In the genomic region with DNA sequence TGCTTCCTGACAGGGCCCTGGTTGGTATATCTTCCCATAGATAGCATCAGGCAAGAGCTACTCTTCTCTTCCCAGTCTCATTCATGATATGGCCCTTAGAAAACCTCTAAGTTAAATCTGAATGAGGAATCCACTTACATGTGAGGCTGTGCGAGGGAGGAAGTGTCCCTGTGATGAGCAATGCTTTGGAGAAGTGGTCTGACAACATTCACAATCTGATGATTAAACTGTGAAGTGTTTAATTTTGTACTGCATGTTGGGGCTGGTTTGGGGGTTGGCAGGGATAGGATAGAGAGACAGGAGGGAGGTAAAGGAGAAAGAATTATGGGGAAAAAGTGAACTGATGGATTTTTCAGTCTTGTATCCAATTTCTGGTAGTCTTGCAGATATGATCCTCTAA, we compare ENCODE assay signal across 23 cellular contexts.
DNase-seq lines count a peak whose midpoint lies in the region; ATAC-seq, FAIRE-seq and TF ChIP-seq lines count a peak whose summit lies in the region.
"Had no signal": no experiment of that assay in that cellular context is flagged by ENCODE, and none has a peak within 500 bp of the region (broad histone marks: within the 10 kb centered on the region; RNA-seq: fewer than 3 reads in every experiment).

No MANE protein-coding gene starts in this region.

- H3K9me3 ChIP-seq in uterus (no peaks in the 10 kb centered on the region), pancreas (no peaks in the 10 kb centered on the region), sigmoid colon (peaks cover 0 to 8% (median 0%) of the 10 kb centered on the region in 4 donors)
- H3K9me3 ChIP-seq: thyroid gland had no signal

- H3K27ac ChIP-seq in uterus (no peak overlapping the region), pancreas (no peak overlapping the region), sigmoid colon (no peak overlapping the region)
- H3K27ac ChIP-seq: heart right ventricle, lower lobe of right lung, right lobe of liver, thyroid gland had no signal

- TF ChIP-seq EP300 in sigmoid colon (IDR thresholded peaks at IDR 0.05): no peak

- no peaks in the 10 kb centered on the region for H3K27me3 ChIP-seq in uterus
- H3K27me3 ChIP-seq in pancreas: no peaks in the 10 kb centered on the region
- H3K27me3 ChIP-seq in sigmoid colon: no peaks in the 10 kb centered on the region
- H3K27me3 ChIP-seq: heart right ventricle, right lobe of liver, thyroid gland had no signal

- FAIRE-seq in pancreas (lab: Jason Lieb, UNC): no peak

- TF ChIP-seq CTCF in uterus (IDR thresholded peaks at IDR 0.05) (no peak), pancreas (IDR thresholded peaks at IDR 0.05) (no peak), sigmoid colon (IDR thresholded peaks at IDR 0.05) (no peak)

- intact Hi-C loops in uterus (cut with DNase I; ENCODE audit: low total_unique reads): no loop called here
- intact Hi-C loops in pancreas (cut with DNase I): no loop called here
- intact Hi-C loops in sigmoid colon (cut with DNase I): no loop called here

- no peaks in the 10 kb centered on the region for H3K4me1 ChIP-seq in uterus
- H3K4me1 ChIP-seq in pancreas: no peaks in the 10 kb centered on the region
- no peaks in the 10 kb centered on the region for H3K4me1 ChIP-seq in sigmoid colon
- H3K4me1 ChIP-seq: heart right ventricle, lower lobe of right lung, right lobe of liver, thyroid gland had no signal

- H3K4me3 ChIP-seq in uterus (no peak overlapping the region), pancreas (no peak overlapping the region), sigmoid colon (no peak overlapping the region)
- H3K4me3 ChIP-seq: heart right ventricle, lower lobe of right lung, right lobe of liver, thyroid gland had no signal

- peak; percentile 89 for DNase-seq in DMS53 (lab: John Stamatoyannopoulos, UW)
- DNase-seq in NCI-H1105 treated with DMSO at 0.1 percent for 48 hours (lab: John Stamatoyannopoulos, UW): peak; percentile 44
- DNase-seq in astrocyte of the hippocampus (ENCODE audit: low read depth, low spot score): peak; percentile 14
- peak; percentile 22 for DNase-seq in iris pigment epithelial cell (ENCODE audit: low read depth)
- DNase-seq in uterus: no peak
- DNase-seq in ureter (ENCODE audit: low spot score): no peak
- DNase-seq in pancreas: no peak
- no peak for DNase-seq in sigmoid colon
- DNase-seq: activated CD4-positive, CD25-positive, alpha-beta regulatory T cell treated with anti-CD3 and anti-CD28 coated beads, Interleukin-2, amount 50 U/mL, for 72 hours; caudate nucleus; CD4-positive, alpha-beta memory T cell; DMS79 treated with DMSO at 0.1 percent for 48 hours; heart right ventricle; immature natural killer cell; Karpas-422; lower lobe of right lung; NCI-H1417; NCI-H2171; right lobe of liver; stimulated activated CD4-positive, alpha-beta T cell treated with anti-CD3 and anti-CD28 coated beads, Interleukin-1b, Interleukin-23, amount 100 ng/mL, for 48 hours; stimulated activated naive CD4-positive, alpha-beta T cell; T-helper 9 cell; thyroid gland had no signal

- TF ChIP-seq POLR2A in uterus (IDR thresholded peaks at IDR 0.05) (no peak), sigmoid colon (IDR thresholded peaks at IDR 0.05) (no peak)

- H3K36me3 ChIP-seq in uterus (no peaks in the 10 kb centered on the region), pancreas (no peaks in the 10 kb centered on the region), sigmoid colon (no peaks in the 10 kb centered on the region)
- H3K36me3 ChIP-seq: heart right ventricle, lower lobe of right lung, right lobe of liver, thyroid gland had no signal

- WGBS in pancreas, 2 donors: 67 to 87% methylated on average over 1 of the region's 1 CpG
- WGBS in sigmoid colon, 2 donors: 77 to 81% methylated on average over 1 of the region's 1 CpG

- no peak for ATAC-seq in pancreas
- ATAC-seq: heart right ventricle, lower lobe of right lung, right lobe of liver had no signal

Comparison
In these comparisons a context has a peak if more than half of its experiments do, and no peak if none do; other contexts are left out.
1. DNase-seq: peak in DMS53 (single experiment), NCI-H1105 treated with DMSO at 0.1 percent for 48 hours (single experiment), astrocyte of the hippocampus (single experiment) and iris pigment epithelial cell (single experiment); none in uterus (0 of 2), ureter (single experiment), pancreas (0 of 6) and sigmoid colon (single experiment).